ENCODE assay signal across 16 cellular contexts in genomic region chr9:124390812-124391658, GRCh38. TPM values are rescaled to one million over a fixed set of nuclear protein-coding genes. Genes with fewer than 3 reads are reported as not detected.
DNase-seq lines count a peak whose midpoint lies in the region; ATAC-seq and TF ChIP-seq lines count a peak whose summit lies in the region.
"Had no signal": no experiment of that assay in that cellular context is flagged by ENCODE, and none has a peak within 500 bp of the region (broad histone marks: within the 10 kb centered on the region; RNA-seq: fewer than 3 reads in every experiment).

No MANE protein-coding gene starts in this region.

- H3K9me2 ChIP-seq in PC-9 (ENCODE audit: insufficient read depth) = no peaks in the 10 kb centered on the region

- H3F3A ChIP-seq in PC-9 (ENCODE audit: insufficient read depth, low read depth) = peaks cover 72% of the 10 kb centered on the region

- H3K27ac ChIP-seq in PC-9 (peak overlapping the region; percentile 97), tibial artery (no peak overlapping the region)
- no peak overlapping the region for H3K27ac ChIP-seq in naive thymus-derived CD4-positive, alpha-beta T cell (ENCODE audit: low read depth, low read length)
- H3K27ac ChIP-seq: adrenal gland, vagina had no signal

- POLR2A ChIA-PET in PC-9 (lab: Charles Lee; ENCODE audit: unreplicated experiment) = interaction anchor here (0.5 to 0.7 kb wide), 2 partner anchors 349 to 476 kb away, joined by 3 to 7 read pairs; no protein-coding TSS in a partner anchor
- POLR2A ChIA-PET in naive thymus-derived CD4-positive, alpha-beta T cell (lab: Charles Lee) = no interaction called here

- H3K36me3 ChIP-seq in PC-9 (ENCODE audit: low read depth) = no peaks in the 10 kb centered on the region; the same call in 1 of the 2 replicates
- no peaks in the 10 kb centered on the region for H3K36me3 ChIP-seq in tibial artery
- H3K36me3 ChIP-seq in naive thymus-derived CD4-positive, alpha-beta T cell (ENCODE audit: control insufficient read depth in 2 of 3, insufficient read depth in 3 of 3, low read length in 3 of 3) = peaks cover 0 to 15% (median 0%) of the 10 kb centered on the region in 3 experiments
- H3K36me3 ChIP-seq: adrenal gland, vagina had no signal

- peaks cover 43 to 85% (median 82%) of the 10 kb centered on the region in 7 donors for H3K4me1 Mint-ChIP-seq in naive thymus-derived CD4-positive, alpha-beta T cell

- no peak for TF ChIP-seq CTCF in PC-9 (conservative IDR thresholded peaks at IDR 0.05)
- TF ChIP-seq CTCF in fibroblast of villous mesenchyme (IDR thresholded peaks at IDR 0.05; ENCODE audit: insufficient read depth, low read depth, low read length) = no peak
- TF ChIP-seq CTCF in tibial artery (IDR thresholded peaks at IDR 0.05) = no peak

- H3K9me3 Mint-ChIP-seq in naive thymus-derived CD4-positive, alpha-beta T cell = no peaks in the 10 kb centered on the region
- H3K9me3 Mint-ChIP-seq: CD4-positive, CD25-positive, alpha-beta regulatory T cell had no signal

- peaks cover 84% of the 10 kb centered on the region for H3K79me2 ChIP-seq in PC-9 (ENCODE audit: low read depth)

- CTCF ChIA-PET in PC-9 (lab: Charles Lee) = interaction anchor here (0.6 kb wide), 1 partner anchor 85 kb away, joined by 4 read pairs; no protein-coding TSS in a partner anchor
- CTCF ChIA-PET in naive thymus-derived CD4-positive, alpha-beta T cell (lab: Charles Lee) = interaction anchor here (1.1 to 1.3 kb wide), 2 partner anchors 20 to 28 kb away, joined by 3 to 6 read pairs; no protein-coding TSS in a partner anchor

- H4K20me1 ChIP-seq in PC-9 (ENCODE audit: insufficient read depth) = 0 out of 2 replicates have a peak, but pooled peaks cover 6% of the 10 kb centered on the region

- H3K4me1 ChIP-seq in PC-9 (replicated peaks; ENCODE audit: insufficient read depth) (peaks cover 89% of the 10 kb centered on the region), tibial artery (peaks cover 0 to 34% (median 19%) of the 10 kb centered on the region in 4 donors)
- H3K4me1 ChIP-seq in naive thymus-derived CD4-positive, alpha-beta T cell (ENCODE audit: control insufficient read depth in 2 of 2, insufficient read depth in 2 of 2, low read length in 2 of 2) = no peaks in the 10 kb centered on the region

- H3K27me3 ChIP-seq in PC-9 (ENCODE audit: insufficient read depth, low read depth) = no peaks in the 10 kb centered on the region
- H3K27me3 ChIP-seq in tibial artery = no peaks in the 10 kb centered on the region
- no peaks in the 10 kb centered on the region for H3K27me3 ChIP-seq in naive thymus-derived CD4-positive, alpha-beta T cell (ENCODE audit: control insufficient read depth in 2 of 2, insufficient read depth in 2 of 2, low read length in 2 of 2)
- H3K27me3 ChIP-seq: adrenal gland, vagina had no signal

- H3K9me3 ChIP-seq in PC-9 (ENCODE audit: insufficient read depth, low read depth) (no peaks in the 10 kb centered on the region), tibial artery (no peaks in the 10 kb centered on the region)
- H3K9me3 ChIP-seq in naive thymus-derived CD4-positive, alpha-beta T cell (ENCODE audit: control insufficient read depth in 2 of 3, low read length in 3 of 3) = no peaks in the 10 kb centered on the region
- H3K9me3 ChIP-seq: adrenal gland, vagina had no signal

- no peak for ATAC-seq in naive thymus-derived CD4-positive, alpha-beta T cell
- no peak for ATAC-seq in HG03442 (IDR thresholded peaks at IDR 0.05; ENCODE audit: unreplicated experiment)

- DNase-seq in A172 (ENCODE audit: low spot score) = peak; percentile 62
- peak; percentile 77 for DNase-seq in ELR (ENCODE audit: low read depth)
- peak in 1 of 2 experiments; percentile 74 for DNase-seq in PC-9
- DNase-seq in fibroblast of villous mesenchyme (ENCODE audit: low read depth) = peak; percentile 58
- DNase-seq in tibial artery = no peak
- no peak for DNase-seq in naive thymus-derived CD4-positive, alpha-beta T cell
- DNase-seq in NOMO-1 treated with DMSO at 0.1 percent for 48 hours (lab: John Stamatoyannopoulos, UW; ENCODE audit: unreplicated experiment) = no peak
- DNase-seq: activated CD4-positive, alpha-beta T cell treated with anti-CD3 and anti-CD28 coated beads, Interleukin-2, amount 50 U/mL, for 1 hour; adrenal gland; CD4-positive, CD25-positive, alpha-beta regulatory T cell; NCI-H1436 treated with DMSO at 0.1 percent for 48 hours; posterior cingulate gyrus had no signal

- H3K36me3 Mint-ChIP-seq in naive thymus-derived CD4-positive, alpha-beta T cell = peaks cover 0 to 31% (median 4%) of the 10 kb centered on the region in 5 donors

- no peak overlapping the region for H3K27ac Mint-ChIP-seq in naive thymus-derived CD4-positive, alpha-beta T cell

- peak overlapping the region; percentile 51 for H3K4me3 ChIP-seq in PC-9
- H3K4me3 ChIP-seq in fibroblast of villous mesenchyme (ENCODE audit: low read depth, low read length) = no peak overlapping the region
- H3K4me3 ChIP-seq in tibial artery = no peak overlapping the region
- H3K4me3 ChIP-seq in naive thymus-derived CD4-positive, alpha-beta T cell (ENCODE audit: low read length) = no peak overlapping the region
- H3K4me3 ChIP-seq: adrenal gland, vagina had no signal

- intact Hi-C loops in PC-9 (cut with micrococcal nuclease; ENCODE audit: unreplicated experiment) (loop anchor here (5.0 to 10.0 kb wide), 4 partner anchors 96 to 464 kb away; partner anchors contain the start of genes NR6A1 and OLFML2A), tibial artery (cut with DNase I; ENCODE audit: low total_unique reads) (no loop called here)
- intact Hi-C loops in naive thymus-derived CD4-positive, alpha-beta T cell (cut with micrococcal nuclease) = no loop called here

- peak overlapping the region in 1 of 10 donors; percentile 10 for H3K4me3 Mint-ChIP-seq in naive thymus-derived CD4-positive, alpha-beta T cell
- H3K4me3 Mint-ChIP-seq: CD4-positive, CD25-positive, alpha-beta regulatory T cell had no signal

- no peak overlapping the region for H2AFZ ChIP-seq in PC-9

- H3K27me3 Mint-ChIP-seq in naive thymus-derived CD4-positive, alpha-beta T cell = no peaks in the 10 kb centered on the region
- H3K27me3 Mint-ChIP-seq: CD4-positive, CD25-positive, alpha-beta regulatory T cell had no signal

- H3K4me2 ChIP-seq in PC-9 = peak overlapping the region; percentile 91

- BruUV-seq in PC-9 (replicated peaks; lab: Mats Ljungman, UMichigan) = no TSS peak

RNA-seq across cellular contexts. Expression of gene PSMB7, which starts 24.2 kb away (rescaled TPM):
- 609 and 677 TPM in 2 replicates for total RNA-seq in A172 (2014; rRNA removed; shearing (Covaris generic))
- total RNA-seq in PC-9 (2021) = 328 and 359 TPM in 2 replicates
- total RNA-seq in fibroblast of villous mesenchyme = 133 and 143 TPM in 2 replicates
- 100 to 1,000 TPM in 1 of 5 experiments, 10 to 100 TPM in 4; 59.4 to 129 (median 63.2) TPM for total RNA-seq in naive thymus-derived CD4-positive, alpha-beta T cell
- 100 to 1,000 TPM; 176 to 203 TPM for polyA plus RNA-seq in naive thymus-derived CD4-positive, alpha-beta T cell

RNA-seq across cellular contexts. Expression of gene ADGRD2, which starts 59.2 kb away (rescaled TPM):
- total RNA-seq in A172 (2014; rRNA removed; shearing (Covaris generic)) = not detected in 2 replicates
- total RNA-seq in PC-9 (2021) = not detected in 2 replicates
- total RNA-seq in fibroblast of villous mesenchyme = not detected in 2 replicates
- not detected for total RNA-seq in naive thymus-derived CD4-positive, alpha-beta T cell
- polyA plus RNA-seq in naive thymus-derived CD4-positive, alpha-beta T cell = not detected
- total RNA-seq: CD4-positive, CD25-positive, alpha-beta regulatory T cell; epithelial cell of proximal tubule; SK-MEL-5 had no signal
- polyA plus RNA-seq: CD4-positive, CD25-positive, alpha-beta regulatory T cell had no signal

Comparison
In these comparisons a context has a peak if more than half of its experiments do, and no peak if none do; other contexts are left out.
1. DNase-seq: peak in A172 (single experiment), ELR (single experiment) and fibroblast of villous mesenchyme (single experiment); none in tibial artery (0 of 2), naive thymus-derived CD4-positive, alpha-beta T cell (0 of 9) and NOMO-1 treated with DMSO at 0.1 percent for 48 hours (single experiment).